Comparison of ENCODE assay signal across 23 cellular contexts in the genomic region with DNA sequence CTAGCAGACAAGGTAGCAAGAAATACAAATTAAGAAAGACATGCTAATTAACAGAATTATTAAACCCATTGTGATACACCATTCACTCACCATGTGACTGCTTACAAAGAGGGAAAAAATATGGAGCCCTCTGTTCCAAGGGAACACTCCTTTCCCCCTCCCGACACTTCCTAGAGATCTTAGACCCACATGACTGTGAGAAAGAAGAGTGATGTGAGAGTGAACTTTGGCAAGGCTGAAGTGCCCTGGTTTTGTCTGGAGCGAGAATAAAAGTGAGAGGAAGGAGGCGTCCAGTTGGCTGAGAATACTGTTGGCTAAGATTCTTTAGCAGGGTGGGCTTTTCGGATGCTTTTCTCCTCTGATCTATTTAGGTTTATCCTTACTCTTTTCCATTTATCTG.
"Had no signal": no experiment of that assay in that cellular context is flagged by ENCODE, and none has a peak within 500 bp of the region (broad histone marks: within the 10 kb centered on the region; RNA-seq: fewer than 3 reads in every experiment).

No MANE protein-coding gene starts in this region.

- DNase-seq: KBM-7, MV-4-11, NCI-H1048, NCI-H1105 treated with DMSO at 0.1 percent for 48 hours, NCI-H1417 treated with DMSO at 0.1 percent for 48 hours, NCI-H146, NCI-H1694 treated with DMSO at 0.1 percent for 48 hours, NCI-H1930, NCI-H2081 treated with DMSO at 0.1 percent for 48 hours, NCI-H2171, NCI-H226, NCI-H446, NCI-H510A, NCI-H524 treated with DMSO at 0.1 percent for 48 hours, NCI-H69, NCI-H774, Right ventricle myocardium superior, RPMI8226, SIG-M5, SK-N-SH, SW 1271, T-cell had no signal

- ATAC-seq: T-cell had no signal

- FAIRE-seq: RCC 7860 had no signal
